In genomic region chr13:48006396-48006795, GRCh38 we compare ENCODE assay signal across 1 cellular context.
TF ChIP-seq lines count a peak whose summit lies in the region.

No MANE protein-coding gene starts in this region.

TF ChIP-seq in HepG2, 621 proteins besides CTCF, POLR2A, EP300 and RAD21:
- no peak for TF ChIP-seq TCF7 (IDR thresholded peaks at IDR 0.05; ENCODE audit: low read depth)
- TF ChIP-seq MAFF (IDR thresholded peaks at IDR 0.05; ENCODE audit: low read depth, low read length), result peak; percentile 79
- no peak for TF ChIP-seq DZIP1 (CRISPR knock-in tag; IDR thresholded peaks at IDR 0.05)
- TF ChIP-seq GFI1 (CRISPR knock-in tag; IDR thresholded peaks at IDR 0.05; ENCODE audit: borderline replicate concordance), result no peak
- TF ChIP-seq MYPOP (CRISPR knock-in tag; IDR thresholded peaks at IDR 0.05), result no peak
- TF ChIP-seq ZNF121 (CRISPR knock-in tag; IDR thresholded peaks at IDR 0.05), result no peak
- TF ChIP-seq TGIF2 (CRISPR knock-in tag; IDR thresholded peaks at IDR 0.05), result no peak
- no peak for TF ChIP-seq RXRA (CRISPR knock-in tag; IDR thresholded peaks at IDR 0.05)
- TF ChIP-seq MAFK (conservative IDR thresholded peaks at IDR 0.05 in 1 of 2, IDR thresholded peaks at IDR 0.05 in 1 of 2; ENCODE audit: low read length in 2 of 2), result peak; percentile 86 to 90
- TF ChIP-seq IRF2 (CRISPR knock-in tag; IDR thresholded peaks at IDR 0.05), result no peak
- TF ChIP-seq MAZ (IDR thresholded peaks at IDR 0.05; ENCODE audit: borderline replicate concordance, low read depth, low read length), result no peak
- no peak for TF ChIP-seq MAZ (CRISPR knock-in tag; IDR thresholded peaks at IDR 0.05; ENCODE audit: low read depth)
- TF ChIP-seq ZNF724P (CRISPR knock-in tag; IDR thresholded peaks at IDR 0.05; ENCODE audit: borderline replicate concordance), result no peak
